18 cellular contexts compared by ENCODE assay signal in genomic region chr6:33716890-33717632, GRCh38. TPM values are rescaled to one million over a fixed set of nuclear protein-coding genes. Genes with fewer than 3 reads are reported as not detected.
A peak's percentile ranks its signal among the peaks of the same experiment; 100 is the strongest.
DNase-seq lines count a peak whose midpoint lies in the region; ATAC-seq, FAIRE-seq and TF ChIP-seq lines count a peak whose summit lies in the region.
"Had no signal": no experiment of that assay in that cellular context is flagged by ENCODE, and none has a peak within 500 bp of the region (broad histone marks: within the 10 kb centered on the region; RNA-seq: fewer than 3 reads in every experiment).

No MANE protein-coding gene starts in this region.

- H3K36me3 ChIP-seq in keratinocyte (ENCODE audit: control insufficient read depth in 2 of 2, extremely low read depth in 1 of 2, insufficient read depth in 2 of 2, low read length in 2 of 2) (no peaks in the 10 kb centered on the region), stomach (no peaks in the 10 kb centered on the region)
- H3K36me3 ChIP-seq: BLaER1 treated with 17β-estradiol and CSF1 and Interleukin-3, amounts not matched to agents 10 nM and 100 nM had no signal

- CTCF ChIA-PET in RWPE1 (lab: Yijun Ruan, JAX) = interaction anchor here (0.7 to 1.1 kb wide), 4 partner anchors 17 to 45 kb away, joined by 3 to 5 read pairs (median 3); no protein-coding TSS in a partner anchor

- H3K4me2 ChIP-seq in keratinocyte (ENCODE audit: control insufficient read depth, extremely low read depth, insufficient read depth, low read depth, low read length) = peak overlapping the region; percentile 9
- H3K4me2 ChIP-seq: BLaER1 treated with 17β-estradiol and CSF1 and Interleukin-3, amounts not matched to agents 10 nM and 100 nM had no signal

- no peak overlapping the region for H3K4me3 ChIP-seq in keratinocyte (ENCODE audit: control insufficient read depth in 2 of 3, extremely low read depth in 1 of 3, insufficient read depth in 2 of 3, low read depth in 1 of 3, low read length in 3 of 3)
- no peak overlapping the region for H3K4me3 ChIP-seq in stomach
- H3K4me3 ChIP-seq: BLaER1 treated with 17β-estradiol and CSF1 and Interleukin-3, amounts not matched to agents 10 nM and 100 nM; mucosa of descending colon had no signal

- no peaks in the 10 kb centered on the region for H4K20me1 ChIP-seq in keratinocyte (ENCODE audit: control insufficient read depth, extremely low read depth, insufficient read depth, low read length)
- H4K20me1 ChIP-seq: BLaER1 treated with 17β-estradiol and CSF1 and Interleukin-3, amounts not matched to agents 10 nM and 100 nM had no signal

- no peak for TF ChIP-seq POLR2A in stomach (IDR thresholded peaks at IDR 0.05)

- no peaks in the 10 kb centered on the region for H3K79me2 ChIP-seq in keratinocyte (ENCODE audit: control insufficient read depth, insufficient read depth, low read length)

- no peaks in the 10 kb centered on the region for H3K9me1 ChIP-seq in keratinocyte (ENCODE audit: control insufficient read depth, extremely low read depth, insufficient read depth, low read length)

- ATAC-seq in HG02759 (IDR thresholded peaks at IDR 0.05; ENCODE audit: unreplicated experiment) = no peak
- ATAC-seq in GM19324 (IDR thresholded peaks at IDR 0.05; ENCODE audit: low FRiP score, unreplicated experiment) = no peak

- DNase-seq in NCI-H2029 treated with DMSO at 0.1 percent for 48 hours (lab: John Stamatoyannopoulos, UW) (peak; percentile 85), RWPE1 (ENCODE audit: low spot score) (peak; percentile 66), keratinocyte (ENCODE audit: low read depth, low spot score) (no peak), stomach (no peak), C1 segment of cervical spinal cord (lab: John Stamatoyannopoulos, UW) (no peak)
- DNase-seq in stimulated activated CD4-positive, alpha-beta T cell treated with anti-CD3 and anti-CD28 coated beads, Interleukin-4, amount 100 ng/mL, for 4 hours = no peak
- DNase-seq: activated CD4-positive, alpha-beta T cell treated with anti-CD3 and anti-CD28 coated beads, Interleukin-2, amount 10 ng/mL, durations not matched to agents 24 days and 14 days; foreskin melanocyte; GOT3; mucosa of descending colon; NCI-H1436; NCI-H526 treated with DMSO at 0.1 percent for 48 hours; stimulated activated CD4-positive, alpha-beta T cell treated with anti-CD3 and anti-CD28 coated beads, Interleukin-12 subunit alpha, Interleukin-12 subunit beta, amount 100 ng/mL, for 4 hours; T-helper 9 cell had no signal

- TF ChIP-seq EP300 in stomach (IDR thresholded peaks at IDR 0.05) = no peak

- POLR2A ChIA-PET in RWPE1 (lab: Yijun Ruan, JAX; ENCODE audit: low non-redundant PET) = no interaction called here

- peaks cover 35% of the 10 kb centered on the region for H3K4me1 ChIP-seq in keratinocyte (ENCODE audit: control insufficient read depth, extremely low read depth, insufficient read depth, low read length)
- peaks cover 45 to 66% (median 50%) of the 10 kb centered on the region in 4 donors for H3K4me1 ChIP-seq in stomach

- H3K9ac ChIP-seq in keratinocyte (ENCODE audit: control insufficient read depth, extremely low read depth, insufficient read depth, low read length) = no peak overlapping the region
- H3K9ac ChIP-seq: BLaER1 treated with 17β-estradiol and CSF1 and Interleukin-3, amounts not matched to agents 10 nM and 100 nM had no signal

- dilution Hi-C loops in keratinocyte (cut with MboI; ENCODE audit: extremely low pct_ligation_motif_present, low sequenced_read_pairs) = no loop called here

- FAIRE-seq in keratinocyte (lab: Jason Lieb, UNC) = no peak

- no peaks in the 10 kb centered on the region for H3K27me3 ChIP-seq in keratinocyte (ENCODE audit: control insufficient read depth, extremely low read depth, insufficient read depth, low read length)
- H3K27me3 ChIP-seq in stomach = no peaks in the 10 kb centered on the region
- H3K27me3 ChIP-seq: BLaER1 treated with 17β-estradiol and CSF1 and Interleukin-3, amounts not matched to agents 10 nM and 100 nM had no signal

- TF ChIP-seq CTCF in RWPE1 (conservative IDR thresholded peaks at IDR 0.05; ENCODE audit: low read depth) (no peak), keratinocyte (optimal IDR thresholded peaks at IDR 0.05 in 1 of 3, IDR thresholded peaks at IDR 0.05 in 1 of 3, conservative IDR thresholded peaks at IDR 0.05 in 1 of 3; ENCODE audit: extremely low read depth in 1 of 3, insufficient read depth in 2 of 3, low read length in 3 of 3) (no peak), stomach (IDR thresholded peaks at IDR 0.05) (no peak)

- H3K27ac ChIP-seq in RWPE1 (0 out of 2 replicates have a peak overlapping the region, but pooled peaks have one; percentile 37), keratinocyte (ENCODE audit: control insufficient read depth, insufficient read depth, low read length) (peak overlapping the region; percentile 44), stomach (peak overlapping the region in 4 of 5 donors; percentile 75 to 87 (median 81))
- H3K27ac ChIP-seq: BLaER1 treated with 17β-estradiol and CSF1 and Interleukin-3, amounts not matched to agents 10 nM and 100 nM had no signal

- intact Hi-C loops in stomach (cut with DNase I; ENCODE audit: low total_unique reads) = no loop called here

- 70 to 75% (median 74%) methylated on average over 8 of the region's 8 CpGs for WGBS in stomach, 5 donors

- no peak overlapping the region for H2AFZ ChIP-seq in keratinocyte (ENCODE audit: control insufficient read depth, low read length)

- no peaks in the 10 kb centered on the region for H3K9me3 ChIP-seq in keratinocyte (ENCODE audit: control insufficient read depth, low read depth, low read length)
- no peaks in the 10 kb centered on the region for H3K9me3 ChIP-seq in stomach
- H3K9me3 ChIP-seq: BLaER1 treated with 17β-estradiol and CSF1 and Interleukin-3, amounts not matched to agents 10 nM and 100 nM; mucosa of descending colon had no signal

RNA-seq across cellular contexts. Expression of gene UQCC2, which starts 5.6 kb away (rescaled TPM):
- polyA plus RNA-seq in keratinocyte = 43.8 to 76.7 TPM (median 71.4 TPM) in 3 replicates
- 26.5 TPM for polyA plus RNA-seq in keratinocyte (2011; ENCODE audit: low read depth)
- polyA plus RNA-seq in keratinocyte (2011; cell fraction: cytosol; rRNA removed) = 22.3 and 22.6 TPM in 2 replicates
- 11.0 and 12.1 TPM in 2 replicates for polyA plus RNA-seq in keratinocyte (2011; cell fraction: nucleus; rRNA removed)
- polyA plus RNA-seq in keratinocyte (2012; ENCODE audit: low replicate concordance) = 140 and 159 TPM in 2 replicates
- polyA minus RNA-seq in keratinocyte = 9.6 to 14.3 TPM (median 12.0 TPM) in 3 replicates
- 14.4 TPM for polyA minus RNA-seq in keratinocyte (2011; cell fraction: cytosol; rRNA and poly(A)+ RNA removed)
- polyA minus RNA-seq in keratinocyte (2011; cell fraction: nucleus; rRNA and poly(A)+ RNA removed) = 3.6 and 5.1 TPM in 2 replicates
- 10 to 100 TPM in 3 of 5 donors, 1 to 10 TPM in 2; 4.7 to 25.4 (median 15.4) TPM for total RNA-seq in stomach
- polyA plus RNA-seq in stomach = 100 to 1,000 TPM in 1 of 3 donors, 10 to 100 TPM in 2; 83.1 to 109 (median 93.7) TPM

RNA-seq across cellular contexts. Expression of gene IP6K3, which starts 29.6 kb away (rescaled TPM):
- polyA plus RNA-seq in keratinocyte = 0.05 TPM in 1 of 3 replicates, not detected in the others
- polyA plus RNA-seq in keratinocyte (2011; ENCODE audit: low read depth) = not detected
- polyA plus RNA-seq in keratinocyte (2011; cell fraction: cytosol; rRNA removed) = not detected in 2 replicates
- not detected in 2 replicates for polyA plus RNA-seq in keratinocyte (2011; cell fraction: nucleus; rRNA removed)
- not detected in 2 replicates for polyA plus RNA-seq in keratinocyte (2012; ENCODE audit: low replicate concordance)
- not detected in 3 replicates for polyA minus RNA-seq in keratinocyte
- polyA minus RNA-seq in keratinocyte (2011; cell fraction: cytosol; rRNA and poly(A)+ RNA removed) = not detected
- not detected in 2 replicates for polyA minus RNA-seq in keratinocyte (2011; cell fraction: nucleus; rRNA and poly(A)+ RNA removed)
- 10 to 100 TPM in 1 of 5 donors, 1 to 10 TPM in 1, under 1 TPM in 1, not detected in 2; 0.58 to 73.5 (median 1.1) TPM for total RNA-seq in stomach
- polyA plus RNA-seq in stomach = 1 to 10 TPM; 1.3 to 3.4 (median 2.5) TPM
- total RNA-seq: activated CD4-positive, alpha-beta T cell treated with anti-CD3 and anti-CD28 coated beads, Interleukin-2, amount 10 ng/mL, durations not matched to agents 24 days and 14 days; Daoy had no signal

Comparison
In these comparisons a context has a peak if more than half of its experiments do, and no peak if none do; other contexts are left out.
1. DNase-seq: peak in NCI-H2029 treated with DMSO at 0.1 percent for 48 hours (single experiment) and RWPE1 (single experiment); none in keratinocyte (single experiment), stomach (single experiment), stimulated activated CD4-positive, alpha-beta T cell treated with anti-CD3 and anti-CD28 coated beads, Interleukin-4, amount 100 ng/mL, for 4 hours (0 of 2) and C1 segment of cervical spinal cord (0 of 14).
2. Peak in every context shown above with its lines, with median percentiles within 50 percentile points of each other: H3K27ac ChIP-seq.